18 cellular contexts compared by ENCODE assay signal in genomic region chr20:57705103-57705899, GRCh38. TPM values are rescaled to one million over a fixed set of nuclear protein-coding genes. Genes with fewer than 3 reads are reported as not detected.
DNase-seq lines count a peak whose midpoint lies in the region; ATAC-seq, FAIRE-seq and TF ChIP-seq lines count a peak whose summit lies in the region.
"Had no signal": no experiment of that assay in that cellular context is flagged by ENCODE, and none has a peak within 500 bp of the region (broad histone marks: within the 10 kb centered on the region; RNA-seq: fewer than 3 reads in every experiment).

No MANE protein-coding gene starts in this region.

- no peak overlapping the region for H3K4me3 ChIP-seq in astrocyte (ENCODE audit: insufficient read depth, low read depth, low read length)
- peak overlapping the region; percentile 91 for H3K4me3 ChIP-seq in kidney epithelial cell (ENCODE audit: low read depth, low read length)
- peak overlapping the region in 4 of 5 donors; percentile 3 to 58 (median 28) for H3K4me3 ChIP-seq in subcutaneous abdominal adipose tissue (ENCODE audit: low read depth in 1 of 5, low read length in 5 of 5)
- H3K4me3 ChIP-seq: esophagus muscularis mucosa had no signal

- peaks cover 50% of the 10 kb centered on the region for H3K4me1 Mint-ChIP-seq in astrocyte (ENCODE audit: low read depth, unreplicated experiment)

- H3K9me3 Mint-ChIP-seq in astrocyte (ENCODE audit: unreplicated experiment): no peaks in the 10 kb centered on the region
- H3K9me3 Mint-ChIP-seq: activated T-helper 1 cell treated with anti-CD3 and anti-CD28 coated beads, Interleukin-12 subunit alpha, Interleukin-12 subunit beta, Interleukin-2, Interleukin-4 antibody, amounts not matched to agents 30 ng/mL and 10 ng/mL and 1 ng/mL, durations not matched to agents 14 hours and 24 hours and 36 hours; type B pancreatic cell had no signal

- peak in 2 of 3 experiments; percentile 26 to 60 for DNase-seq in NCI-H1417 (lab: John Stamatoyannopoulos, UW)
- no peak for DNase-seq in NCI-H1417 treated with DMSO at 0.1 percent for 48 hours (lab: John Stamatoyannopoulos, UW)
- no peak for DNase-seq in astrocyte (ENCODE audit: low read depth)
- no peak for DNase-seq in kidney epithelial cell (ENCODE audit: low read depth)
- DNase-seq in kidney tubule cell (ENCODE audit: low spot score): no peak
- no peak for DNase-seq in germinal center (ENCODE audit: low spot score)
- DNase-seq: CD8-positive, alpha-beta memory T cell; cortex of kidney; kidney; NCI-H2107; NCI-H774; RPMI8226 had no signal

- ATAC-seq in GM18867 (IDR thresholded peaks at IDR 0.05; ENCODE audit: unreplicated experiment): no peak

- H2AFZ ChIP-seq in astrocyte (ENCODE audit: low read depth, low read length): no peak overlapping the region

- H3K27me3 ChIP-seq in astrocyte (ENCODE audit: insufficient read depth, low read length) (no peaks in the 10 kb centered on the region), kidney epithelial cell (ENCODE audit: control insufficient read depth, insufficient read depth, low read length) (no peaks in the 10 kb centered on the region), subcutaneous abdominal adipose tissue (ENCODE audit: control insufficient read depth in 5 of 5, insufficient read depth in 4 of 5, low read length in 5 of 5) (no peaks in the 10 kb centered on the region)
- H3K27me3 ChIP-seq: esophagus muscularis mucosa had no signal

- peaks cover 84% of the 10 kb centered on the region for H4K20me1 ChIP-seq in astrocyte (ENCODE audit: insufficient read depth, low read length)

- FAIRE-seq in astrocyte (lab: Jason Lieb, UNC): no peak
- FAIRE-seq: A204.1, kidney had no signal

- peaks cover 3% of the 10 kb centered on the region for H3K36me3 ChIP-seq in astrocyte (ENCODE audit: insufficient read depth, low read length)
- H3K36me3 ChIP-seq in kidney epithelial cell (ENCODE audit: control insufficient read depth, insufficient read depth, low read length): peaks cover 2% of the 10 kb centered on the region
- peaks cover 0 to 5% (median under 1%) of the 10 kb centered on the region in 5 donors for H3K36me3 ChIP-seq in subcutaneous abdominal adipose tissue (ENCODE audit: control insufficient read depth in 5 of 5, insufficient read depth in 5 of 5, low read length in 5 of 5)
- H3K36me3 ChIP-seq: esophagus muscularis mucosa had no signal

- H3K79me2 ChIP-seq in astrocyte (ENCODE audit: insufficient read depth, low read length): peaks cover 93% of the 10 kb centered on the region

- peak overlapping the region; percentile 99 for H3K9ac ChIP-seq in astrocyte (ENCODE audit: low read length)
- H3K9ac ChIP-seq in subcutaneous abdominal adipose tissue (ENCODE audit: low read length in 5 of 5): peak overlapping the region; percentile 16 to 87 (median 47)

- H3K36me3 Mint-ChIP-seq in astrocyte (ENCODE audit: low read depth, unreplicated experiment): peaks cover 13% of the 10 kb centered on the region
- H3K36me3 Mint-ChIP-seq: type B pancreatic cell had no signal

- H3K9me3 ChIP-seq in astrocyte (ENCODE audit: insufficient read depth, low read depth, low read length): no peaks in the 10 kb centered on the region
- H3K9me3 ChIP-seq in subcutaneous abdominal adipose tissue (ENCODE audit: control insufficient read depth in 5 of 5, low read length in 5 of 5): no peaks in the 10 kb centered on the region
- H3K9me3 ChIP-seq: esophagus muscularis mucosa had no signal

- H3K27ac ChIP-seq in astrocyte (ENCODE audit: low read depth, low read length) (no peak overlapping the region), subcutaneous abdominal adipose tissue (ENCODE audit: low read depth, low read length) (peak overlapping the region; percentile 95)

- H3K27me3 Mint-ChIP-seq in astrocyte (ENCODE audit: low read depth, unreplicated experiment): no peaks in the 10 kb centered on the region

- peaks cover 50% of the 10 kb centered on the region for H3K4me1 ChIP-seq in astrocyte (ENCODE audit: insufficient read depth, low read length)
- peaks cover 3 to 87% (median 76%) of the 10 kb centered on the region in 5 donors for H3K4me1 ChIP-seq in subcutaneous abdominal adipose tissue (ENCODE audit: control insufficient read depth in 5 of 5, insufficient read depth in 5 of 5, low read length in 5 of 5)

- H3K4me2 ChIP-seq in astrocyte (ENCODE audit: low read length): peak overlapping the region; percentile 98

- no peak overlapping the region for H3K4me3 Mint-ChIP-seq in astrocyte (ENCODE audit: unreplicated experiment)
- H3K4me3 Mint-ChIP-seq: activated T-helper 1 cell treated with anti-CD3 and anti-CD28 coated beads, Interleukin-12 subunit alpha, Interleukin-12 subunit beta, Interleukin-2, Interleukin-4 antibody, amounts not matched to agents 30 ng/mL and 10 ng/mL and 1 ng/mL, durations not matched to agents 14 hours and 24 hours and 36 hours; type B pancreatic cell had no signal

- no peak for TF ChIP-seq CTCF in astrocyte (IDR thresholded peaks at IDR 0.05; ENCODE audit: insufficient read depth, low read depth, low read length)
- TF ChIP-seq CTCF in kidney epithelial cell (IDR thresholded peaks at IDR 0.05; ENCODE audit: insufficient read depth, low read length, poor library complexity, severe bottlenecking): no peak

- H3K27ac Mint-ChIP-seq in astrocyte (ENCODE audit: unreplicated experiment): no peak overlapping the region
- H3K27ac Mint-ChIP-seq: activated T-helper 1 cell treated with anti-CD3 and anti-CD28 coated beads, Interleukin-12 subunit alpha, Interleukin-12 subunit beta, Interleukin-2, Interleukin-4 antibody, amounts not matched to agents 30 ng/mL and 10 ng/mL and 1 ng/mL, durations not matched to agents 14 hours and 24 hours and 36 hours; type B pancreatic cell had no signal

RNA-seq across cellular contexts. Expression of gene PMEPA1, which starts 4.5 kb away (rescaled TPM):
- total RNA-seq in astrocyte: 49.4 and 65.1 TPM in 2 replicates
- 244 and 255 TPM in 2 replicates for total RNA-seq in kidney epithelial cell

Comparison
In these comparisons a context has a peak if more than half of its experiments do, and no peak if none do; other contexts are left out.
1. DNase-seq: peak in NCI-H1417 (2 of 3); none in NCI-H1417 treated with DMSO at 0.1 percent for 48 hours (single experiment), astrocyte (single experiment), kidney epithelial cell (single experiment), kidney tubule cell (single experiment) and germinal center (single experiment).